28 cellular contexts compared by ENCODE assay signal in genomic region chr12:109989380-109989779, GRCh38. TPM values are rescaled to one million over a fixed set of nuclear protein-coding genes. Genes with fewer than 3 reads are reported as not detected.
DNase-seq lines count a peak whose midpoint lies in the region; ATAC-seq and TF ChIP-seq lines count a peak whose summit lies in the region.
"Had no signal": no experiment of that assay in that cellular context is flagged by ENCODE, and none has a peak within 500 bp of the region (broad histone marks: within the 10 kb centered on the region; RNA-seq: fewer than 3 reads in every experiment).

No MANE protein-coding gene starts in this region.

- H3K4me3 Mint-ChIP-seq in activated CD4-positive, alpha-beta T cell treated with anti-CD3 and anti-CD28 coated beads, Interleukin-2, amount 10 ng/mL, durations not matched to agents 24 days and 14 days: no peak overlapping the region
- H3K4me3 Mint-ChIP-seq in effector memory CD8-positive, alpha-beta T cell: no peak overlapping the region
- no peak overlapping the region for H3K4me3 Mint-ChIP-seq in progenitor cell of endocrine pancreas (ENCODE audit: low read depth)
- H3K4me3 Mint-ChIP-seq: endodermal cell had no signal

- TF ChIP-seq CTCF in neutrophil (IDR thresholded peaks at IDR 0.05) (no peak), progenitor cell of endocrine pancreas (IDR thresholded peaks at IDR 0.05; ENCODE audit: unreplicated experiment) (no peak)

- peaks cover 57% of the 10 kb centered on the region for H3K36me3 Mint-ChIP-seq in activated CD4-positive, alpha-beta T cell treated with anti-CD3 and anti-CD28 coated beads, Interleukin-2, amount 10 ng/mL, durations not matched to agents 24 days and 14 days (ENCODE audit: low read depth)
- peaks cover 70% of the 10 kb centered on the region for H3K36me3 Mint-ChIP-seq in effector memory CD8-positive, alpha-beta T cell (ENCODE audit: insufficient read depth)
- peaks cover 21% of the 10 kb centered on the region for H3K36me3 Mint-ChIP-seq in progenitor cell of endocrine pancreas (ENCODE audit: insufficient read depth)

- peaks cover 44% of the 10 kb centered on the region for H3K4me1 Mint-ChIP-seq in activated CD4-positive, alpha-beta T cell treated with anti-CD3 and anti-CD28 coated beads, Interleukin-2, amount 10 ng/mL, durations not matched to agents 24 days and 14 days
- H3K4me1 Mint-ChIP-seq in effector memory CD8-positive, alpha-beta T cell (ENCODE audit: low read depth in 2 of 2): peaks cover 9 to 41% of the 10 kb centered on the region in 2 donors
- H3K4me1 Mint-ChIP-seq in progenitor cell of endocrine pancreas (ENCODE audit: low read depth): peaks cover 1% of the 10 kb centered on the region

- intact Hi-C loops in activated CD4-positive, alpha-beta T cell treated with anti-CD3 and anti-CD28 coated beads, Interleukin-2, amount 10 ng/mL, durations not matched to agents 24 days and 14 days (cut with micrococcal nuclease): loop anchor here (2.0 kb wide), 1 partner anchor 21 kb away; no protein-coding TSS in a partner anchor

- H3K4me3 ChIP-seq in neutrophil (ENCODE audit: low read depth in 1 of 2, low read length in 1 of 2): no peak overlapping the region
- H3K4me3 ChIP-seq: A549, lung, upper lobe of right lung had no signal

- H3K9me3 Mint-ChIP-seq in activated CD4-positive, alpha-beta T cell treated with anti-CD3 and anti-CD28 coated beads, Interleukin-2, amount 10 ng/mL, durations not matched to agents 24 days and 14 days: no peaks in the 10 kb centered on the region
- H3K9me3 Mint-ChIP-seq in effector memory CD8-positive, alpha-beta T cell: no peaks in the 10 kb centered on the region
- H3K9me3 Mint-ChIP-seq in progenitor cell of endocrine pancreas (ENCODE audit: low read depth): no peaks in the 10 kb centered on the region
- H3K9me3 Mint-ChIP-seq: endodermal cell; naive B cell; stimulated activated naive CD8-positive, alpha-beta T cell treated with anti-CD3 and anti-CD28 coated beads, Interleukin-15, amount 100 ng/mL, for 72 hours had no signal

- DNase-seq in activated CD4-positive, alpha-beta T cell treated with anti-CD3 and anti-CD28 coated beads, Interleukin-2, amount 10 ng/mL, durations not matched to agents 24 days and 14 days: no peak
- DNase-seq in activated CD4-positive, alpha-beta T cell treated with anti-CD3 and anti-CD28 coated beads, Interleukin-2, amount 50 U/mL, for 48 hours: no peak
- DNase-seq in G401 (ENCODE audit: low spot score) (peak; percentile 63), SW 1271 (lab: John Stamatoyannopoulos, UW) (no peak), GOT3 (lab: John Stamatoyannopoulos, UW) (no peak), progenitor cell of endocrine pancreas (ENCODE audit: low spot score, unreplicated experiment) (no peak)
- DNase-seq in effector memory CD8-positive, alpha-beta T cell: no peak
- DNase-seq: activated CD4-positive, CD25-positive, alpha-beta regulatory T cell treated with anti-CD3 and anti-CD28 coated beads, Interleukin-2, amount 50 U/mL, for 72 hours; activated naive CD4-positive, alpha-beta T cell treated with Interleukin-2 at 50 U/mL for 16 hours; endodermal cell; GF-D8; H7; hippocampal formation; naive B cell; NCI-H1930; NK-92 treated with Interleukin-12 subunit alpha and Interleukin-12 subunit beta, amount 100 ng/mL, for 24 hours; small intestine; stimulated activated CD4-positive, alpha-beta T cell treated with anti-CD3 and anti-CD28 coated beads, Interleukin-4, amount 100 ng/mL, for 1 hour; stimulated activated naive CD8-positive, alpha-beta T cell treated with anti-CD3 and anti-CD28 coated beads, Interleukin-15, amount 100 ng/mL, for 72 hours; T1000; upper lobe of right lung had no signal

- H3K4me1 ChIP-seq in neutrophil (ENCODE audit: control insufficient read depth in 1 of 2, insufficient read depth in 1 of 2, low read depth in 1 of 2, low read length in 1 of 2): peaks cover 22 to 26% of the 10 kb centered on the region in 2 experiments
- H3K4me1 ChIP-seq: parathyroid adenoma had no signal

- H3K27ac ChIP-seq in neutrophil: peak overlapping the region; percentile 48
- H3K27ac ChIP-seq: A549, C4-2B, HL-60, parathyroid adenoma, upper lobe of right lung had no signal

- ATAC-seq in effector memory CD8-positive, alpha-beta T cell (replicated peaks): no peak
- ATAC-seq: A549; SK-N-SH treated with all-trans-retinoic acid at 6 μM for 48 hours; stimulated activated naive CD8-positive, alpha-beta T cell treated with anti-CD3 and anti-CD28 coated beads, Interleukin-15, amount 100 ng/mL, for 72 hours; upper lobe of right lung had no signal

- no peaks in the 10 kb centered on the region for H3K27me3 ChIP-seq in neutrophil
- H3K27me3 ChIP-seq: upper lobe of right lung had no signal

- H3K9me3 ChIP-seq in neutrophil: peaks cover 5% of the 10 kb centered on the region
- H3K9me3 ChIP-seq: A549, upper lobe of right lung had no signal

- H3K27me3 Mint-ChIP-seq in activated CD4-positive, alpha-beta T cell treated with anti-CD3 and anti-CD28 coated beads, Interleukin-2, amount 10 ng/mL, durations not matched to agents 24 days and 14 days: no peaks in the 10 kb centered on the region
- H3K27me3 Mint-ChIP-seq in effector memory CD8-positive, alpha-beta T cell: no peaks in the 10 kb centered on the region
- no peaks in the 10 kb centered on the region for H3K27me3 Mint-ChIP-seq in progenitor cell of endocrine pancreas
- H3K27me3 Mint-ChIP-seq: naive B cell; stimulated activated naive CD8-positive, alpha-beta T cell treated with anti-CD3 and anti-CD28 coated beads, Interleukin-15, amount 100 ng/mL, for 72 hours had no signal

- H3K27ac Mint-ChIP-seq in activated CD4-positive, alpha-beta T cell treated with anti-CD3 and anti-CD28 coated beads, Interleukin-2, amount 10 ng/mL, durations not matched to agents 24 days and 14 days: peak overlapping the region; percentile 65
- peak overlapping the region; percentile 10 to 62 for H3K27ac Mint-ChIP-seq in effector memory CD8-positive, alpha-beta T cell
- H3K27ac Mint-ChIP-seq in progenitor cell of endocrine pancreas: no peak overlapping the region
- H3K27ac Mint-ChIP-seq: endodermal cell had no signal

- H3K36me3 ChIP-seq in neutrophil: peaks cover 82% of the 10 kb centered on the region

- in situ Hi-C loops in G401 (cut with HindIII; ENCODE audit: low sequenced_read_pairs): no loop called here

RNA-seq across cellular contexts. Expression of gene GIT2, which starts 6.8 kb away (rescaled TPM):
- total RNA-seq in activated CD4-positive, alpha-beta T cell treated with anti-CD3 and anti-CD28 coated beads, Interleukin-2, amount 10 ng/mL, durations not matched to agents 24 days and 14 days: 87.1 and 88.6 TPM in 2 replicates
- 11.4 and 21.1 TPM in 2 replicates for total RNA-seq in G401 (2014; rRNA removed; shearing (Covaris generic))
- 37.5 and 40.7 TPM in 2 replicates for total RNA-seq in progenitor cell of endocrine pancreas

RNA-seq across cellular contexts. Expression of gene ANKRD13A, which starts 9.8 kb away (rescaled TPM):
- 60.6 and 62.5 TPM in 2 replicates for total RNA-seq in activated CD4-positive, alpha-beta T cell treated with anti-CD3 and anti-CD28 coated beads, Interleukin-2, amount 10 ng/mL, durations not matched to agents 24 days and 14 days
- 17.1 and 38.2 TPM in 2 replicates for total RNA-seq in G401 (2014; rRNA removed; shearing (Covaris generic))
- 36.0 and 38.0 TPM in 2 replicates for total RNA-seq in progenitor cell of endocrine pancreas

RNA-seq across cellular contexts. Expression of gene C12orf76, which starts 58.9 kb away (rescaled TPM):
- total RNA-seq in activated CD4-positive, alpha-beta T cell treated with anti-CD3 and anti-CD28 coated beads, Interleukin-2, amount 10 ng/mL, durations not matched to agents 24 days and 14 days: 21.3 and 25.1 TPM in 2 replicates
- 17.3 and 20.5 TPM in 2 replicates for total RNA-seq in G401 (2014; rRNA removed; shearing (Covaris generic))
- total RNA-seq in progenitor cell of endocrine pancreas: 29.3 and 31.6 TPM in 2 replicates
